ENCODE assay signal across 1 cellular context in genomic region chr4:122633211-122633610, GRCh38.
TF ChIP-seq lines count a peak whose summit lies in the region.

No MANE protein-coding gene starts in this region.

TF ChIP-seq in HepG2, 621 proteins besides CTCF, POLR2A, EP300 and RAD21:
- TF ChIP-seq ATF7 (IDR thresholded peaks at IDR 0.05) (peak; percentile 43; the same call in 1 of the 2 replicates), ATF7 (CRISPR knock-in tag; IDR thresholded peaks at IDR 0.05) (no peak), GPBP1L1 (CRISPR knock-in tag; IDR thresholded peaks at IDR 0.05) (no peak), MAFF (IDR thresholded peaks at IDR 0.05; ENCODE audit: low read depth, low read length) (peak; percentile 35; the same call in 1 of the 2 replicates), MAFK (conservative IDR thresholded peaks at IDR 0.05 in 1 of 2, IDR thresholded peaks at IDR 0.05 in 1 of 2; ENCODE audit: low read length in 2 of 2) (peak; percentile 10 to 32; a peak in 2 of 4 replicates)
